Comparison of ENCODE assay signal across 8 cellular contexts in genomic region chr12:76032043-76032981, GRCh38. TPM values are rescaled to one million over a fixed set of nuclear protein-coding genes. Genes with fewer than 3 reads are reported as not detected.
A peak's percentile ranks its signal among the peaks of the same experiment; 100 is the strongest.
DNase-seq lines count a peak whose midpoint lies in the region; ATAC-seq and TF ChIP-seq lines count a peak whose summit lies in the region.

No MANE protein-coding gene starts in this region.

- H3K27me3 Mint-ChIP-seq in WTC11 (ENCODE audit: low read depth) (peaks cover 3% of the 10 kb centered on the region; the same call in 1 of the 2 replicates), endodermal cell (ENCODE audit: insufficient read depth) (no peaks in the 10 kb centered on the region), memory B cell (peaks cover 4% of the 10 kb centered on the region)
- no peaks in the 10 kb centered on the region for H3K27me3 Mint-ChIP-seq in stimulated activated naive CD8-positive, alpha-beta T cell treated with anti-CD3 and anti-CD28 coated beads, Interleukin-15, amount 100 ng/mL, for 72 hours

- H3K4me3 ChIP-seq in HUES6 (ENCODE audit: low read depth, low read length) (peak overlapping the region; percentile 99), endodermal cell (ENCODE audit: low read length) (peak overlapping the region; percentile 90)

- H3K36me3 Mint-ChIP-seq in WTC11: peaks cover 24% of the 10 kb centered on the region
- peaks cover 9% of the 10 kb centered on the region for H3K36me3 Mint-ChIP-seq in endodermal cell (ENCODE audit: low read depth)
- no peaks in the 10 kb centered on the region for H3K36me3 Mint-ChIP-seq in memory B cell

- peaks cover 48% of the 10 kb centered on the region for H3K4me1 Mint-ChIP-seq in WTC11
- H3K4me1 Mint-ChIP-seq in endodermal cell: peaks cover 28% of the 10 kb centered on the region
- H3K4me1 Mint-ChIP-seq in memory B cell: peaks cover 22% of the 10 kb centered on the region
- peaks cover 44% of the 10 kb centered on the region for H3K4me1 Mint-ChIP-seq in stimulated activated naive CD8-positive, alpha-beta T cell treated with anti-CD3 and anti-CD28 coated beads, Interleukin-15, amount 100 ng/mL, for 72 hours

- no peaks in the 10 kb centered on the region for H3K9me3 Mint-ChIP-seq in WTC11
- no peaks in the 10 kb centered on the region for H3K9me3 Mint-ChIP-seq in endodermal cell
- H3K9me3 Mint-ChIP-seq in memory B cell: no peaks in the 10 kb centered on the region
- H3K9me3 Mint-ChIP-seq in stimulated activated naive CD8-positive, alpha-beta T cell treated with anti-CD3 and anti-CD28 coated beads, Interleukin-15, amount 100 ng/mL, for 72 hours: no peaks in the 10 kb centered on the region

- H3K4me3 Mint-ChIP-seq in WTC11 (peak overlapping the region; percentile 91), endodermal cell (peak overlapping the region; percentile 94), memory B cell (peak overlapping the region; percentile 95)
- H3K4me3 Mint-ChIP-seq in stimulated activated naive CD8-positive, alpha-beta T cell treated with anti-CD3 and anti-CD28 coated beads, Interleukin-15, amount 100 ng/mL, for 72 hours: peak overlapping the region; percentile 93 to 99

- H3K27ac Mint-ChIP-seq in WTC11: peak overlapping the region; percentile 99
- H3K27ac Mint-ChIP-seq in endodermal cell: peak overlapping the region; percentile 96
- H3K27ac Mint-ChIP-seq in memory B cell: peak overlapping the region; percentile 84
- H3K27ac Mint-ChIP-seq in stimulated activated naive CD8-positive, alpha-beta T cell treated with anti-CD3 and anti-CD28 coated beads, Interleukin-15, amount 100 ng/mL, for 72 hours: peak overlapping the region; percentile 94 to 99

- H3K27ac ChIP-seq in HUES6 (ENCODE audit: low read depth, low read length) (peak overlapping the region; percentile 92), endodermal cell (ENCODE audit: low read depth, low read length) (peak overlapping the region; percentile 83)

- peak; percentile 61 for DNase-seq in EL
- peak; percentile 41 for DNase-seq in WTC11 (ENCODE audit: low spot score)
- DNase-seq in endodermal cell: peak; percentile 89
- DNase-seq in memory B cell (ENCODE audit: low spot score in 2 of 2): peak; percentile 13 to 17
- peak; percentile 65 to 70 for DNase-seq in stimulated activated naive CD8-positive, alpha-beta T cell treated with anti-CD3 and anti-CD28 coated beads, Interleukin-15, amount 100 ng/mL, for 72 hours
- DNase-seq in GDM1 (lab: John Stamatoyannopoulos, UW): no peak

- H3K4me1 ChIP-seq in HUES6 (ENCODE audit: control insufficient read depth, insufficient read depth, low read length): peaks cover 13% of the 10 kb centered on the region
- peaks cover 4% of the 10 kb centered on the region for H3K4me1 ChIP-seq in endodermal cell (ENCODE audit: control insufficient read depth, insufficient read depth, low read length)

- H3K9ac ChIP-seq in HUES6 (ENCODE audit: low read length): peak overlapping the region; percentile 99
- H3K9ac ChIP-seq in endodermal cell (ENCODE audit: extremely low read depth, low read length, poor library complexity, severe bottlenecking): peak overlapping the region; percentile 90

- peaks cover 33% of the 10 kb centered on the region for H3K36me3 ChIP-seq in HUES6 (ENCODE audit: control insufficient read depth, insufficient read depth, low read length)
- no peaks in the 10 kb centered on the region for H3K36me3 ChIP-seq in endodermal cell (ENCODE audit: control insufficient read depth, insufficient read depth, low read length)

- POLR2A ChIA-PET in WTC11 (lab: Charles Lee): interaction anchor here (0.5 to 2.2 kb wide), 8 partner anchors 9 to 506 kb away, joined by 3 to 14 read pairs (median 4); no protein-coding TSS in a partner anchor

- TF ChIP-seq CTCF in WTC11 (IDR thresholded peaks at IDR 0.05): no peak
- no peak for TF ChIP-seq CTCF in endodermal cell (conservative IDR thresholded peaks at IDR 0.05)

- H3K27me3 ChIP-seq in HUES6 (ENCODE audit: control insufficient read depth, insufficient read depth, low read length) (no peaks in the 10 kb centered on the region), endodermal cell (ENCODE audit: control insufficient read depth, insufficient read depth, low read length, poor library complexity, severe bottlenecking) (no peaks in the 10 kb centered on the region)

- no peaks in the 10 kb centered on the region for H3K9me3 ChIP-seq in HUES6 (ENCODE audit: control insufficient read depth, insufficient read depth, low read depth, low read length)
- no peaks in the 10 kb centered on the region for H3K9me3 ChIP-seq in endodermal cell (ENCODE audit: control insufficient read depth, low read length)

- WGBS in endodermal cell (ENCODE audit: insufficient coverage in 1 of 2, insufficient read length in 1 of 2), 2 experiments: 1 to 2% methylated on average over 38 to 58 of the region's 58 CpGs

- ATAC-seq in GM21526 (IDR thresholded peaks at IDR 0.05; ENCODE audit: low FRiP score, unreplicated experiment): peak; percentile 24
- ATAC-seq in WTC11: peak; percentile 30
- peak; percentile 23 for ATAC-seq in memory B cell (ENCODE audit: low read depth)
- ATAC-seq in stimulated activated naive CD8-positive, alpha-beta T cell treated with anti-CD3 and anti-CD28 coated beads, Interleukin-15, amount 100 ng/mL, for 72 hours: peak; percentile 35

- CTCF ChIA-PET in WTC11 (lab: Charles Lee): interaction anchor here (0.7 to 4.8 kb wide), 18 partner anchors 8 to 641 kb away, joined by 3 to 24 read pairs (median 5); partner anchors contain the start of gene GLIPR1L2

TF ChIP-seq in WTC11, 78 proteins besides CTCF, POLR2A, EP300 and RAD21 (continues in another document):
- no peak for TF ChIP-seq ESRRA (CRISPR knock-in tag; IDR thresholded peaks at IDR 0.05; ENCODE audit: borderline replicate concordance)
- 0 out of 2 replicates have a peak, but pooled peaks have one; percentile 17 for TF ChIP-seq CBFB (CRISPR knock-in tag; IDR thresholded peaks at IDR 0.05; ENCODE audit: low read depth)
- no peak for TF ChIP-seq GTF2I (CRISPR knock-in tag; conservative IDR thresholded peaks at IDR 0.05)
- TF ChIP-seq HMGA2 (CRISPR knock-in tag; IDR thresholded peaks at IDR 0.05): no peak
- peak; percentile 57; the same call in 1 of the 2 replicates for TF ChIP-seq ZNF232 (CRISPR knock-in tag; IDR thresholded peaks at IDR 0.05)
- TF ChIP-seq ZNF416 (CRISPR knock-in tag; IDR thresholded peaks at IDR 0.05): no peak
- no peak for TF ChIP-seq IRF1 (CRISPR knock-in tag; IDR thresholded peaks at IDR 0.05)
- TF ChIP-seq CDX4 (CRISPR knock-in tag; IDR thresholded peaks at IDR 0.05; ENCODE audit: borderline replicate concordance): 0 out of 2 replicates have a peak, but pooled peaks have one; percentile 3
- TF ChIP-seq ERG (CRISPR knock-in tag; IDR thresholded peaks at IDR 0.05): 0 out of 2 replicates have a peak, but pooled peaks have one; percentile 28
- TF ChIP-seq ATF3 (CRISPR knock-in tag; conservative IDR thresholded peaks at IDR 0.05): no peak
- TF ChIP-seq NR1H2 (CRISPR knock-in tag; IDR thresholded peaks at IDR 0.05): no peak
- no peak for TF ChIP-seq SMAD4 (CRISPR knock-in tag; IDR thresholded peaks at IDR 0.05)
- TF ChIP-seq ZNF219 (CRISPR knock-in tag; IDR thresholded peaks at IDR 0.05; ENCODE audit: borderline replicate concordance): no peak
- TF ChIP-seq PREB (CRISPR knock-in tag; IDR thresholded peaks at IDR 0.05; ENCODE audit: borderline replicate concordance): no peak

RNA-seq across cellular contexts. Expression of gene PHLDA1, which starts 0.7 kb away (rescaled TPM):
- total RNA-seq in WTC11 (2021) (34.9 to 51.3 TPM (median 51.1 TPM) in 3 replicates), endodermal cell (10 to 100 TPM in 1 of 2 donors, 1 to 10 TPM in 1; 3.7 to 16.2 TPM)
- polyA plus RNA-seq in endodermal cell (2013, experiment 1 of 2): 14.9 TPM
- 13.4 TPM for polyA plus RNA-seq in endodermal cell (2013, experiment 2 of 2)

RNA-seq across cellular contexts. Expression of gene NAP1L1, which starts 52.2 kb away (rescaled TPM):
- total RNA-seq in WTC11 (2021) (946 to 1,010 TPM (median 968 TPM) in 3 replicates), endodermal cell (100 to 1,000 TPM; 711 to 829 TPM)
- polyA plus RNA-seq in endodermal cell (2013, experiment 1 of 2): 1,267 TPM
- polyA plus RNA-seq in endodermal cell (2013, experiment 2 of 2): 1,250 TPM
